ENCODE assay signal across 8 cellular contexts in the genomic region with DNA sequence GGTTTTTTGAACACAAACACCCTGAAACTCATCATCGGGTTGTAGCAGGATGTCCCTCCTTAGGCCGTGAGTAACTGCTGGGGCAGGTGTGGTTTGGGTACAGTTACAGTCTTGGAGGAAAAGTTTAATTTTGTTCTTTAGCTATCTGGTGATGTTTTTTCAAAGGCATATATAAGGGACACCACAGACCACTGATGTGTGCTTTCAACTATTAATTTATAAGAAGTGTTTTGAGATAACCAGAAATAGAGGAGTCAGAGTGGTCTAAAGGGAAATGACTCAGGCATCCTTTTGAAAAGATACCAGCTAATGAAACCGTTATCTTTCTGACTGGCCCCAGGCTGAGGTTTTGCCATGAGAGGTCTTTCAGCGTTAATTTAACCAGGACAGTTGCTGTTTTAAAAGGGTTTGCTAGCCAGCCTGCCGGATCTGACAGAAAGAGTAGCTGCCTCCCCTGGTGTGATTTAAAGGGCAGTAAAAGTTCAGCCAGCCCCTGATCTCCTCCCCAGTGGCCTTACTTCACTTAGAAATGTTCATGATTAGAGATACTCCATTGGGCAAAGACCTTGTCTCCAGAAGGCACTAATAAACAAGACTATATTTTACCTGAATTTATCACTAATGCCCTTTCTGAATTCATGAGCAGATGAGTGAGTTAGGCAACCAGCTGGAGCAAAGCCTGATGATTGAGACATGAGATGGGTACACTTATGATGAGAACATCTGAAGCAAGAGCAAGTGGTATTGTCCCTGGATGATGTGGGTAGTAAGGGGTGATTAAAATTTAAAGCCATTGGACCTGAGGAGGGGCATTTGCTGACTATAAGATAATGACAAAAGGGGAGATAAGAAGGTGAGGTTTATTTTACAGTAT.
DNase-seq lines count a peak whose midpoint lies in the region; TF ChIP-seq lines count a peak whose summit lies in the region.

No MANE protein-coding gene starts in this region.

- H2AFZ ChIP-seq in smooth muscle cell (ENCODE audit: low read depth) = peak overlapping the region; percentile 57

- peaks cover 20% of the 10 kb centered on the region for H3K4me1 Mint-ChIP-seq in activated naive CD4-positive, alpha-beta T cell treated with anti-CD3 and anti-CD28 coated beads for 36 hours (ENCODE audit: low read depth)

- H3F3A ChIP-seq in smooth muscle cell (ENCODE audit: low read depth) = peaks cover 8% of the 10 kb centered on the region

- H3K4me3 ChIP-seq in cardiac fibroblast (replicated peaks in 1 of 2; ENCODE audit: low read depth in 2 of 2, low read length in 2 of 2) (no peak overlapping the region), smooth muscle cell (no peak overlapping the region)

- intact Hi-C loops in activated naive CD4-positive, alpha-beta T cell treated with anti-CD3 and anti-CD28 coated beads for 36 hours (cut with micrococcal nuclease) = loop anchor here (1.0 kb wide), 2 partner anchors 107 to 253 kb away; no protein-coding TSS in a partner anchor

- H3K27me3 Mint-ChIP-seq in activated naive CD4-positive, alpha-beta T cell treated with anti-CD3 and anti-CD28 coated beads for 36 hours (ENCODE audit: low read depth) = no peaks in the 10 kb centered on the region

- H3K79me2 ChIP-seq in smooth muscle cell (ENCODE audit: low read depth) = no peaks in the 10 kb centered on the region

- no peaks in the 10 kb centered on the region for H3K9me3 ChIP-seq in smooth muscle cell (replicated peaks; ENCODE audit: low read depth)

- H4K20me1 ChIP-seq in smooth muscle cell (ENCODE audit: low read depth) = no peaks in the 10 kb centered on the region

- H3K36me3 ChIP-seq in smooth muscle cell (ENCODE audit: low read depth) = no peaks in the 10 kb centered on the region

- TF ChIP-seq CTCF in cardiac fibroblast (IDR thresholded peaks at IDR 0.05; ENCODE audit: low read depth, low read length) = no peak
- no peak for TF ChIP-seq CTCF in smooth muscle cell (IDR thresholded peaks at IDR 0.05; ENCODE audit: borderline replicate concordance, insufficient read depth, poor library complexity, severe bottlenecking)

- 16% methylated on average over 5 of the region's 5 CpGs for whole genome bisulfite sequencing in smooth muscle cell (ENCODE audit: low lambda C conversion rate)

- in situ Hi-C loops in G401 (cut with HindIII; ENCODE audit: low sequenced_read_pairs) = no loop called here

- H3K36me3 Mint-ChIP-seq in activated naive CD4-positive, alpha-beta T cell treated with anti-CD3 and anti-CD28 coated beads for 36 hours (ENCODE audit: low read depth) = no peaks in the 10 kb centered on the region

- H3K9me3 Mint-ChIP-seq in activated naive CD4-positive, alpha-beta T cell treated with anti-CD3 and anti-CD28 coated beads for 36 hours = no peaks in the 10 kb centered on the region

- CTCF ChIA-PET in activated naive CD4-positive, alpha-beta T cell treated with anti-CD3 and anti-CD28 coated beads for 36 hours (lab: Charles Lee) = no interaction called here

- peak; percentile 47 for DNase-seq in activated naive CD4-positive, alpha-beta T cell treated with anti-CD3 and anti-CD28 coated beads for 36 hours
- no peak for DNase-seq in activated naive CD4-positive, alpha-beta T cell (lab: John Stamatoyannopoulos, UW)
- DNase-seq in HT1080 (ENCODE audit: low read depth) (peak; percentile 86), cardiac fibroblast (ENCODE audit: low read depth in 2 of 2) (peak; percentile 59 to 86), smooth muscle cell (lab: John Stamatoyannopoulos, UW; ENCODE audit: unreplicated experiment) (no peak), G401 (ENCODE audit: low spot score) (no peak), NCI-H748 treated with DMSO at 0.1 percent for 48 hours (lab: John Stamatoyannopoulos, UW) (no peak), pons (ENCODE audit: low spot score) (no peak)

- H3K27me3 ChIP-seq in smooth muscle cell (ENCODE audit: low read depth) = no peaks in the 10 kb centered on the region

- peak overlapping the region; percentile 48 for H3K4me2 ChIP-seq in smooth muscle cell

- no peak overlapping the region for H3K4me3 Mint-ChIP-seq in activated naive CD4-positive, alpha-beta T cell treated with anti-CD3 and anti-CD28 coated beads for 36 hours

- no peak overlapping the region for H3K27ac Mint-ChIP-seq in activated naive CD4-positive, alpha-beta T cell treated with anti-CD3 and anti-CD28 coated beads for 36 hours

- H3K27ac ChIP-seq in smooth muscle cell (ENCODE audit: low read depth) = peak overlapping the region; percentile 72

- peaks cover 11% of the 10 kb centered on the region for H3K4me1 ChIP-seq in smooth muscle cell (ENCODE audit: low read depth)

- no peak overlapping the region for H3K9ac ChIP-seq in smooth muscle cell (ENCODE audit: low read depth)

Comparison
In these comparisons a context has a peak if more than half of its experiments do, and no peak if none do; other contexts are left out.
1. DNase-seq: peak in activated naive CD4-positive, alpha-beta T cell treated with anti-CD3 and anti-CD28 coated beads for 36 hours (single experiment), HT1080 (single experiment) and cardiac fibroblast (2 of 2); none in activated naive CD4-positive, alpha-beta T cell (0 of 4), smooth muscle cell (single experiment), G401 (single experiment), NCI-H748 treated with DMSO at 0.1 percent for 48 hours (single experiment) and pons (single experiment).